8 cellular contexts compared by ENCODE assay signal in the genomic region with DNA sequence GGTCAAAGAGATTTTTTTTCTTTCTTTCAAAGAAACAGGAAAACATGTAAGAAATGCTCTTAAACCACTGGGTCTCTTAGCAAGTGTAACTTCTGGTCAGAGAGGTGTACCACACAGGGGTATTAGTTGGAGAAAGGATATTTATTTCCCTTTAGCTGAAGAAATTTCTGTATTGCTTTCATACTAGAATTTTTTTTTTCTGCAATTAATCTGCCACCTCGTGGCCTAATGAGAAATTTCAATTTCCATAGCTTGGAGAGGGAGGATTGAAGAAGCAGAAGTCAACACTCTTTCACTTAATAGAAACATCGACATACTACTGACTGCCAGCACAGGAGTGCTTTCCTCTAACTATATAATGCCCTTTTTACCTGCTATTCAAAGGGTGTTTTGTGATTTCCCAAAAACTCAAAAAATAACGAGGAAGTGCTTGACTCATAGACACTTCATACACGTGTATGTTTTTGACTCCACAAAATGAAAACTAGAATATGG.
DNase-seq lines count a peak whose midpoint lies in the region; ATAC-seq, FAIRE-seq and TF ChIP-seq lines count a peak whose summit lies in the region.

No MANE protein-coding gene starts in this region.

- ATAC-seq in pancreas = peak; percentile 46 to 81 (median 74)
- no peak for ATAC-seq in GM19455 (IDR thresholded peaks at IDR 0.05; ENCODE audit: unreplicated experiment)

- peaks cover 0 to 6% (median 0%) of the 10 kb centered on the region in 3 donors for H3K4me1 ChIP-seq in pancreas

- whole genome bisulfite sequencing in pancreas, 2 donors = 13 to 23% methylated on average over 4 of the region's 4 CpGs

- no peak for FAIRE-seq in pancreas (lab: Jason Lieb, UNC)

- no peaks in the 10 kb centered on the region for H3K27me3 ChIP-seq in pancreas

- H3K4me3 ChIP-seq in fibroblast of the aortic adventitia (ENCODE audit: low read depth, low read length) (no peak overlapping the region), pancreas (no peak overlapping the region)

- H3K27ac ChIP-seq in pancreas = peak overlapping the region in 2 of 4 donors; percentile 11 to 25

- DNase-seq in SHP77 (lab: John Stamatoyannopoulos, UW) (peak; percentile 4 to 11), SHP77 treated with DMSO at 0.1 percent for 48 hours (lab: John Stamatoyannopoulos, UW) (no peak), SKM-1 treated with dmso at 0.1 percent for 144 hours (lab: John Stamatoyannopoulos, UW; ENCODE audit: unreplicated experiment) (peak; percentile 57), fibroblast of the aortic adventitia (ENCODE audit: low read depth) (peak; percentile 75), pancreas (no peak), GDM1 (lab: John Stamatoyannopoulos, UW) (no peak)

- TF ChIP-seq CTCF in LNCAP (IDR thresholded peaks at IDR 0.05) (peak; percentile 61; the same call in 1 of the 2 replicates), fibroblast of the aortic adventitia (IDR thresholded peaks at IDR 0.05; ENCODE audit: insufficient read depth, low read length) (peak; percentile 46), pancreas (IDR thresholded peaks at IDR 0.05) (peak in 3 of 4 donors; percentile 20 to 66 (median 63))

- H3K36me3 ChIP-seq in pancreas = no peaks in the 10 kb centered on the region

- intact Hi-C loops in pancreas (cut with DNase I) = loop anchor here (5.0 to 10.0 kb wide), 2 partner anchors 285 to 288 kb away; no protein-coding TSS in a partner anchor

- H3K9me3 ChIP-seq in pancreas = no peaks in the 10 kb centered on the region

Comparison
In these comparisons a context has a peak if more than half of its experiments do, and no peak if none do; other contexts are left out.
1. DNase-seq: peak in SHP77 (2 of 2), SKM-1 treated with dmso at 0.1 percent for 144 hours (single experiment) and fibroblast of the aortic adventitia (single experiment); none in SHP77 treated with DMSO at 0.1 percent for 48 hours (single experiment), pancreas (0 of 6) and GDM1 (single experiment).
2. Peak in every context shown above with its lines, with median percentiles within 50 percentile points of each other: CTCF ChIP-seq.